9 cellular contexts compared by ENCODE assay signal in the genomic region with DNA sequence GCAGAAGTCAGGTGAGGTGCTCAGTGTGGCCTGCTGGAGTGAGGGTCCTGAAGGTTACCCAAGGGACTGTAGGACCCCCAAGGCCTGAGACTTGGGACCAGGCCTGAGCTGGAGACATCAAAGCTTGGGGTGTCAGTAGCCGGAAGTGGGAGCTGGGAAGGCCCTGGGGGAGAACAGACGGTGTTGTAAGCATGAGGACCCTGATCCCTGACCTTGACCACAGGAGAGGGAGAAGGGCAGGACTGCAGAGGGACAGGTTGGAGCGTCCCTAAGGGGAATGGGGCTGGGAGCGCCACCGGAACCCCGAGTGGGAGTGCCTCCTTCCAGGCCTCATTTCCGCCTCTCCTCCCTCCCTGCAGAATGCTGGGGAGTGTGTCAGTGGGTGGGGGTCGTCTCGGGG. TPM values are rescaled to one million over a fixed set of nuclear protein-coding genes. Genes with fewer than 3 reads are reported as not detected.
A peak's percentile ranks its signal among the peaks of the same experiment; 100 is the strongest.
DNase-seq lines count a peak whose midpoint lies in the region; ATAC-seq and TF ChIP-seq lines count a peak whose summit lies in the region.
"Had no signal": no experiment of that assay in that cellular context is flagged by ENCODE, and none has a peak within 500 bp of the region (broad histone marks: within the 10 kb centered on the region; RNA-seq: fewer than 3 reads in every experiment).

No MANE protein-coding gene starts in this region.

- peaks cover 1 to 2% of the 10 kb centered on the region in 2 donors for H3K36me3 Mint-ChIP-seq in activated T-cell treated with anti-CD3 and anti-CD28 coated beads, Interleukin-2, amount 50 U/mL, for 72 hours (ENCODE audit: insufficient read depth in 2 of 2)
- no peaks in the 10 kb centered on the region for H3K36me3 Mint-ChIP-seq in activated naive CD8-positive, alpha-beta T cell treated with anti-CD3 and anti-CD28 coated beads, Interleukin-2, amount 10 ng/mL, durations not matched to agents 7 days and 5 days

- H4K8ac ChIP-seq in mesenchymal stem cell (ENCODE audit: low read length), result peak overlapping the region; percentile 66

- H3K79me1 ChIP-seq in mesenchymal stem cell (replicated peaks; ENCODE audit: low read length, poor library complexity, severe bottlenecking), result peaks cover 20% of the 10 kb centered on the region

- no peak overlapping the region for H3K4me2 ChIP-seq in mesenchymal stem cell (ENCODE audit: low read length, poor library complexity, severe bottlenecking)

- no peak overlapping the region for H3K4ac ChIP-seq in mesenchymal stem cell (ENCODE audit: low read depth in 1 of 2, low read length in 2 of 2)

- intact Hi-C loops in tibial artery (cut with DNase I; ENCODE audit: low total_unique reads), result no loop called here
- intact Hi-C loops in adrenal gland (cut with DNase I), result no loop called here

- H2BK120ac ChIP-seq in mesenchymal stem cell (ENCODE audit: low read depth, low read length), result no peak overlapping the region

- no peak for DNase-seq in activated T-cell treated with anti-CD3 and anti-CD28 coated beads, Interleukin-2, amount 50 U/mL, for 72 hours
- DNase-seq in activated T-cell treated with anti-CD3 and anti-CD28 coated beads for 4 hours (no peak), mesenchymal stem cell (no peak), tibial artery (no peak), mesenteric fat pad (ENCODE audit: low spot score) (no peak), T-helper 9 cell (no peak), adrenal gland (no peak)
- DNase-seq in activated naive CD8-positive, alpha-beta T cell treated with anti-CD3 and anti-CD28 coated beads, Interleukin-2, amount 10 ng/mL, durations not matched to agents 7 days and 5 days, result no peak

- H3K14ac ChIP-seq in mesenchymal stem cell (ENCODE audit: low read length in 2 of 2), result no peak overlapping the region

- H3K4me1 ChIP-seq in mesenchymal stem cell (ENCODE audit: control insufficient read depth, insufficient read depth, low read depth, low read length) (peaks cover 44% of the 10 kb centered on the region), tibial artery (peaks cover 0 to 20% (median 18%) of the 10 kb centered on the region in 4 donors), adrenal gland (replicated peaks in 1 of 2) (peaks cover 14 to 22% of the 10 kb centered on the region in 2 donors)

- H2BK5ac ChIP-seq in mesenchymal stem cell (ENCODE audit: low read depth, low read length, poor library complexity, severe bottlenecking), result no peak overlapping the region

- H3K4me3 Mint-ChIP-seq in activated T-cell treated with anti-CD3 and anti-CD28 coated beads, Interleukin-2, amount 50 U/mL, for 72 hours, result peak overlapping the region; percentile 88 to 99
- H3K4me3 Mint-ChIP-seq in activated naive CD8-positive, alpha-beta T cell treated with anti-CD3 and anti-CD28 coated beads, Interleukin-2, amount 10 ng/mL, durations not matched to agents 7 days and 5 days, result peak overlapping the region; percentile 97

- TF ChIP-seq CTCF in tibial artery (IDR thresholded peaks at IDR 0.05) (no peak), adrenal gland (IDR thresholded peaks at IDR 0.05) (no peak)

- no peaks in the 10 kb centered on the region for H3K27me3 Mint-ChIP-seq in activated T-cell treated with anti-CD3 and anti-CD28 coated beads, Interleukin-2, amount 50 U/mL, for 72 hours (ENCODE audit: low read depth)
- H3K27me3 Mint-ChIP-seq in activated naive CD8-positive, alpha-beta T cell treated with anti-CD3 and anti-CD28 coated beads, Interleukin-2, amount 10 ng/mL, durations not matched to agents 7 days and 5 days, result no peaks in the 10 kb centered on the region

- H2BK15ac ChIP-seq in mesenchymal stem cell (ENCODE audit: low read depth, poor library complexity, severe bottlenecking), result no peak overlapping the region

- H3K9me3 ChIP-seq in mesenchymal stem cell (ENCODE audit: control insufficient read depth, low read length) (no peaks in the 10 kb centered on the region), tibial artery (no peaks in the 10 kb centered on the region), adrenal gland (replicated peaks in 1 of 3) (no peaks in the 10 kb centered on the region)
- H3K9me3 ChIP-seq: thyroid gland had no signal

- POLR2A ChIA-PET in activated naive CD8-positive, alpha-beta T cell treated with anti-CD3 and anti-CD28 coated beads, Interleukin-2, amount 10 ng/mL, durations not matched to agents 7 days and 5 days (lab: Charles Lee), result interaction anchor here (1.0 to 2.4 kb wide), 4 partner anchors 18 to 292 kb away, joined by 3 to 10 read pairs (median 6); partner anchors contain the start of genes LRSAM1, RPL12, TOR2A and ZNF79

- H3K9ac ChIP-seq in mesenchymal stem cell (ENCODE audit: low read length), result peak overlapping the region; percentile 95

- no peak overlapping the region for H3K18ac ChIP-seq in mesenchymal stem cell (ENCODE audit: low read depth in 1 of 2, low read length in 2 of 2)

- H3K4me3 ChIP-seq in mesenchymal stem cell (ENCODE audit: insufficient read depth in 1 of 2, low read depth in 1 of 2, low read length in 2 of 2), result peak overlapping the region in 1 of 2 experiments; percentile 94
- H3K4me3 ChIP-seq in tibial artery, result peak overlapping the region; percentile 72 to 78
- peak overlapping the region in 1 of 4 donors; percentile 87 for H3K4me3 ChIP-seq in adrenal gland

- H3K4me1 Mint-ChIP-seq in activated T-cell treated with anti-CD3 and anti-CD28 coated beads, Interleukin-2, amount 50 U/mL, for 72 hours (ENCODE audit: low read depth), result peaks cover 28% of the 10 kb centered on the region
- peaks cover 26% of the 10 kb centered on the region for H3K4me1 Mint-ChIP-seq in activated naive CD8-positive, alpha-beta T cell treated with anti-CD3 and anti-CD28 coated beads, Interleukin-2, amount 10 ng/mL, durations not matched to agents 7 days and 5 days

- H4K91ac ChIP-seq in mesenchymal stem cell (ENCODE audit: low read length), result no peak overlapping the region

- no peak overlapping the region for H2AK5ac ChIP-seq in mesenchymal stem cell (ENCODE audit: low read length, severe bottlenecking)

- no peak for ATAC-seq in activated T-cell treated with anti-CD3 and anti-CD28 coated beads, Interleukin-2, amount 50 U/mL, for 72 hours (replicated peaks in 1 of 2)
- ATAC-seq in activated naive CD8-positive, alpha-beta T cell treated with anti-CD3 and anti-CD28 coated beads, Interleukin-2, amount 10 ng/mL, durations not matched to agents 7 days and 5 days (ENCODE audit: low read depth), result no peak

- H3K36me3 ChIP-seq in mesenchymal stem cell (ENCODE audit: control insufficient read depth in 1 of 2, insufficient read depth in 2 of 2, low read depth in 1 of 2, low read length in 2 of 2), result peaks cover 0 to 8% of the 10 kb centered on the region in 2 experiments
- H3K36me3 ChIP-seq in tibial artery, result peaks cover 0 to 8% (median 0%) of the 10 kb centered on the region in 3 donors
- H3K36me3 ChIP-seq in adrenal gland (replicated peaks in 1 of 2), result no peaks in the 10 kb centered on the region
- H3K36me3 ChIP-seq: thyroid gland had no signal

- 89% methylated on average over 5 of the region's 9 CpGs for WGBS in mesenchymal stem cell
- WGBS in adrenal gland, 4 donors, result 55 to 70% (median 62%) methylated on average over 6 to 9 of the region's 9 CpGs

- H3K27ac ChIP-seq in mesenchymal stem cell (ENCODE audit: low read length, poor library complexity, severe bottlenecking), result no peak overlapping the region
- H3K27ac ChIP-seq in tibial artery, result peak overlapping the region; percentile 81
- peak overlapping the region in 2 of 5 donors; percentile 80 to 85 for H3K27ac ChIP-seq in adrenal gland

- no peak overlapping the region for H2AFZ ChIP-seq in mesenchymal stem cell (ENCODE audit: low read depth, low read length)

- H3K9me3 Mint-ChIP-seq in activated T-cell treated with anti-CD3 and anti-CD28 coated beads, Interleukin-2, amount 50 U/mL, for 72 hours, result no peaks in the 10 kb centered on the region
- H3K9me3 Mint-ChIP-seq in activated naive CD8-positive, alpha-beta T cell treated with anti-CD3 and anti-CD28 coated beads, Interleukin-2, amount 10 ng/mL, durations not matched to agents 7 days and 5 days, result no peaks in the 10 kb centered on the region

- H3K27me3 ChIP-seq in mesenchymal stem cell (ENCODE audit: control insufficient read depth in 1 of 2, insufficient read depth in 1 of 2, low read length in 2 of 2), result no peaks in the 10 kb centered on the region
- H3K27me3 ChIP-seq in tibial artery, result peaks cover 0 to 3% of the 10 kb centered on the region in 2 donors
- no peaks in the 10 kb centered on the region for H3K27me3 ChIP-seq in adrenal gland
- H3K27me3 ChIP-seq: thyroid gland had no signal

- no peak for TF ChIP-seq POLR2A in adrenal gland (IDR thresholded peaks at IDR 0.05)

- no peak overlapping the region for H2BK12ac ChIP-seq in mesenchymal stem cell (ENCODE audit: low read length in 2 of 2)

- H3K23ac ChIP-seq in mesenchymal stem cell (ENCODE audit: low read length in 2 of 2), result no peak overlapping the region

- H3K27ac Mint-ChIP-seq in activated T-cell treated with anti-CD3 and anti-CD28 coated beads, Interleukin-2, amount 50 U/mL, for 72 hours, result peak overlapping the region; percentile 85
- H3K27ac Mint-ChIP-seq in activated naive CD8-positive, alpha-beta T cell treated with anti-CD3 and anti-CD28 coated beads, Interleukin-2, amount 10 ng/mL, durations not matched to agents 7 days and 5 days, result no peak overlapping the region

RNA-seq across cellular contexts. Expression of gene TTC16, which starts 0.5 kb away (rescaled TPM):
- total RNA-seq in activated T-cell treated with anti-CD3 and anti-CD28 coated beads, Interleukin-2, amount 50 U/mL, for 72 hours, result 1 to 10 TPM in 1 of 2 donors, under 1 TPM in 1; 0.55 to 5.3 TPM
- 1 to 10 TPM; 4.4 to 5.3 TPM for total RNA-seq in activated naive CD8-positive, alpha-beta T cell treated with anti-CD3 and anti-CD28 coated beads, Interleukin-2, amount 10 ng/mL, durations not matched to agents 7 days and 5 days
- not detected for polyA plus RNA-seq in mesenchymal stem cell (2013, experiment 1 of 2)
- polyA plus RNA-seq in mesenchymal stem cell (2013, experiment 2 of 2), result not detected
- total RNA-seq in mesenteric fat pad (not detected), adrenal gland (1 to 10 TPM in 1 of 8 donors, under 1 TPM in 5, not detected in 2; under 0.01 to 1.0 (median 0.20) TPM)
- under 1 TPM; 0.11 to 0.57 (median 0.48) TPM for polyA plus RNA-seq in adrenal gland

RNA-seq across cellular contexts. Expression of gene PTRH1, which starts 0.9 kb away (rescaled TPM):
- 1 to 10 TPM; 8.0 to 9.2 TPM for total RNA-seq in activated T-cell treated with anti-CD3 and anti-CD28 coated beads, Interleukin-2, amount 50 U/mL, for 72 hours
- 10 to 100 TPM in 1 of 2 experiments, 1 to 10 TPM in 1; 9.9 to 13.1 TPM for total RNA-seq in activated naive CD8-positive, alpha-beta T cell treated with anti-CD3 and anti-CD28 coated beads, Interleukin-2, amount 10 ng/mL, durations not matched to agents 7 days and 5 days
- polyA plus RNA-seq in mesenchymal stem cell (2013, experiment 1 of 2), result 12.3 TPM
- 12.2 TPM for polyA plus RNA-seq in mesenchymal stem cell (2013, experiment 2 of 2)
- total RNA-seq in mesenteric fat pad, result 21.3 TPM
- total RNA-seq in adrenal gland, result 10 to 100 TPM; 20.8 to 34.8 (median 24.3) TPM
- 10 to 100 TPM in 2 of 3 donors, 1 to 10 TPM in 1; 3.4 to 32.8 (median 19.5) TPM for polyA plus RNA-seq in adrenal gland

RNA-seq across cellular contexts. Expression of gene CFAP157, which starts 9.6 kb away (rescaled TPM):
- not detected for total RNA-seq in activated T-cell treated with anti-CD3 and anti-CD28 coated beads, Interleukin-2, amount 50 U/mL, for 72 hours
- total RNA-seq in activated naive CD8-positive, alpha-beta T cell treated with anti-CD3 and anti-CD28 coated beads, Interleukin-2, amount 10 ng/mL, durations not matched to agents 7 days and 5 days, result under 1 TPM in 1 of 2 experiments, not detected in 1; 0.23 TPM
- not detected for polyA plus RNA-seq in mesenchymal stem cell (2013, experiment 1 of 2)
- 0.03 TPM for polyA plus RNA-seq in mesenchymal stem cell (2013, experiment 2 of 2)
- total RNA-seq in mesenteric fat pad (0.19 TPM), adrenal gland (under 1 TPM in 4 of 8 donors, not detected in 4; 0.11 to 0.29 (median 0.17) TPM)
- polyA plus RNA-seq in adrenal gland, result under 1 TPM in 2 of 3 donors, not detected in 1; 0.67 to 0.88 TPM

RNA-seq across cellular contexts. Expression of gene TOR2A, which starts 18.7 kb away (rescaled TPM):
- total RNA-seq in activated T-cell treated with anti-CD3 and anti-CD28 coated beads, Interleukin-2, amount 50 U/mL, for 72 hours, result 10 to 100 TPM; 12.5 to 16.4 TPM
- 10 to 100 TPM; 21.7 to 24.4 TPM for total RNA-seq in activated naive CD8-positive, alpha-beta T cell treated with anti-CD3 and anti-CD28 coated beads, Interleukin-2, amount 10 ng/mL, durations not matched to agents 7 days and 5 days
- polyA plus RNA-seq in mesenchymal stem cell (2013, experiment 1 of 2), result 16.9 TPM
- polyA plus RNA-seq in mesenchymal stem cell (2013, experiment 2 of 2), result 16.5 TPM
- total RNA-seq in mesenteric fat pad (8.6 TPM), adrenal gland (10 to 100 TPM; 10.8 to 30.6 (median 18.5) TPM)
- polyA plus RNA-seq in adrenal gland, result 10 to 100 TPM in 2 of 3 donors, 1 to 10 TPM in 1; 4.3 to 16.9 (median 14.6) TPM
